ENCODE assay signal across 9 cellular contexts in genomic region chr9:77456829-77457437, GRCh38.
DNase-seq lines count a peak whose midpoint lies in the region; ATAC-seq, FAIRE-seq and TF ChIP-seq lines count a peak whose summit lies in the region.
"Had no signal": no experiment of that assay in that cellular context is flagged by ENCODE, and none has a peak within 500 bp of the region (broad histone marks: within the 10 kb centered on the region; RNA-seq: fewer than 3 reads in every experiment).

No MANE protein-coding gene starts in this region.

- no peak overlapping the region for H3K9ac ChIP-seq in astrocyte (ENCODE audit: low read length)
- no peak overlapping the region for H3K9ac ChIP-seq in smooth muscle cell (ENCODE audit: low read depth)
- H3K9ac ChIP-seq: BLaER1 had no signal

- peaks cover 2% of the 10 kb centered on the region for H3F3A ChIP-seq in smooth muscle cell (ENCODE audit: low read depth)

- FAIRE-seq in astrocyte (lab: Jason Lieb, UNC), result peak; percentile 56

- H3K27me3 ChIP-seq in astrocyte (ENCODE audit: insufficient read depth, low read length) (no peaks in the 10 kb centered on the region), smooth muscle cell (ENCODE audit: low read depth) (no peaks in the 10 kb centered on the region)
- H3K27me3 ChIP-seq: BLaER1 had no signal

- H3K4me2 ChIP-seq in astrocyte (ENCODE audit: low read length), result peak overlapping the region; percentile 11
- H3K4me2 ChIP-seq in smooth muscle cell, result no peak overlapping the region
- H3K4me2 ChIP-seq: BLaER1 had no signal

- H3K9me3 Mint-ChIP-seq in astrocyte (ENCODE audit: unreplicated experiment), result peaks cover 2% of the 10 kb centered on the region

- H4K20me1 ChIP-seq in astrocyte (ENCODE audit: insufficient read depth, low read length) (no peaks in the 10 kb centered on the region), smooth muscle cell (ENCODE audit: low read depth) (no peaks in the 10 kb centered on the region)
- H4K20me1 ChIP-seq: BLaER1 had no signal

- H3K27ac ChIP-seq in astrocyte (ENCODE audit: low read depth, low read length) (no peak overlapping the region), smooth muscle cell (ENCODE audit: low read depth) (no peak overlapping the region)
- H3K27ac ChIP-seq: BLaER1 had no signal

- no peaks in the 10 kb centered on the region for H3K79me2 ChIP-seq in astrocyte (ENCODE audit: insufficient read depth, low read length)
- no peaks in the 10 kb centered on the region for H3K79me2 ChIP-seq in smooth muscle cell (ENCODE audit: low read depth)

- peaks cover 10% of the 10 kb centered on the region for H3K4me1 Mint-ChIP-seq in astrocyte (ENCODE audit: low read depth, unreplicated experiment)

- H3K9me3 ChIP-seq in astrocyte (ENCODE audit: insufficient read depth, low read depth, low read length) (no peaks in the 10 kb centered on the region), smooth muscle cell (replicated peaks; ENCODE audit: low read depth) (no peaks in the 10 kb centered on the region)
- H3K9me3 ChIP-seq: BLaER1 had no signal

- H2AFZ ChIP-seq in astrocyte (ENCODE audit: low read depth, low read length), result peak overlapping the region; percentile 29
- peak overlapping the region; percentile 65 for H2AFZ ChIP-seq in smooth muscle cell (ENCODE audit: low read depth)

- peaks cover 14% of the 10 kb centered on the region for H3K4me1 ChIP-seq in astrocyte (ENCODE audit: insufficient read depth, low read length)
- no peaks in the 10 kb centered on the region for H3K4me1 ChIP-seq in smooth muscle cell (ENCODE audit: low read depth)
- H3K4me1 ChIP-seq: BLaER1 had no signal

- H3K27me3 Mint-ChIP-seq in astrocyte (ENCODE audit: low read depth, unreplicated experiment), result peaks cover 2% of the 10 kb centered on the region

- TF ChIP-seq CTCF in astrocyte (IDR thresholded peaks at IDR 0.05; ENCODE audit: insufficient read depth, low read depth, low read length) (peak; percentile 96), smooth muscle cell (IDR thresholded peaks at IDR 0.05; ENCODE audit: borderline replicate concordance, insufficient read depth, poor library complexity, severe bottlenecking) (peak; percentile 82)

- DNase-seq in NCI-H2227 (lab: John Stamatoyannopoulos, UW; ENCODE audit: unreplicated experiment), result peak; percentile 73
- DNase-seq in NCI-H2227 treated with DMSO at 0.1 percent for 48 hours (lab: John Stamatoyannopoulos, UW), result no peak
- peak; percentile 43 for DNase-seq in NCI-H1105 treated with DMSO at 0.1 percent for 48 hours (lab: John Stamatoyannopoulos, UW)
- peak; percentile 43 for DNase-seq in T-helper 22 cell (ENCODE audit: low read depth)
- peak; percentile 74 for DNase-seq in astrocyte (ENCODE audit: low read depth)
- peak; percentile 79 for DNase-seq in hepatic stellate cell (ENCODE audit: low spot score)
- DNase-seq in smooth muscle cell (lab: John Stamatoyannopoulos, UW; ENCODE audit: unreplicated experiment), result peak; percentile 46

- H3K4me3 ChIP-seq in astrocyte (ENCODE audit: insufficient read depth, low read depth, low read length) (no peak overlapping the region), smooth muscle cell (no peak overlapping the region)
- H3K4me3 ChIP-seq: BLaER1 had no signal

- peak; percentile 77 for ATAC-seq in HG02759 (IDR thresholded peaks at IDR 0.05; ENCODE audit: unreplicated experiment)

- no peak overlapping the region for H3K4me3 Mint-ChIP-seq in astrocyte (ENCODE audit: unreplicated experiment)

- 17% methylated on average over 10 of the region's 10 CpGs for WGBS in smooth muscle cell (ENCODE audit: low lambda C conversion rate)

- H3K36me3 Mint-ChIP-seq in astrocyte (ENCODE audit: low read depth, unreplicated experiment), result peaks cover 2% of the 10 kb centered on the region

- H3K27ac Mint-ChIP-seq in astrocyte (ENCODE audit: unreplicated experiment), result peak overlapping the region; percentile 59

- H3K36me3 ChIP-seq in astrocyte (ENCODE audit: insufficient read depth, low read length) (no peaks in the 10 kb centered on the region), smooth muscle cell (ENCODE audit: low read depth) (no peaks in the 10 kb centered on the region)
- H3K36me3 ChIP-seq: BLaER1 had no signal
